Comparison of ENCODE assay signal across 17 cellular contexts in the genomic region with DNA sequence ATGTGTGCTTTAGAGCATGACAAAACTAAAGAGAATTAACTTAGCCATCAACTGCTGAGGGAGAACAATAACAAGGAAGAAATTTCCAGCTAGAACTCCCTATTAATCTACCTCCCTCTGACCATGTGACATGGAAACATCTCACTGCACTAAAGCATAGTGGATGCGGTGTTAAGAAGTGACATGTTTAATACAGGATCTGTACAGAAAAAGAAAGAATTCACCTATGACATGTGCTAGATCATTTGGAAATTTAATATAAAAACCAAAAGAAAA.
DNase-seq lines count a peak whose midpoint lies in the region; ATAC-seq, FAIRE-seq and TF ChIP-seq lines count a peak whose summit lies in the region.
"Had no signal": no experiment of that assay in that cellular context is flagged by ENCODE, and none has a peak within 500 bp of the region (broad histone marks: within the 10 kb centered on the region; RNA-seq: fewer than 3 reads in every experiment).

No MANE protein-coding gene starts in this region.

- H3K27me3 Mint-ChIP-seq in astrocyte (ENCODE audit: low read depth, unreplicated experiment), result no peaks in the 10 kb centered on the region

- peak overlapping the region; percentile 37; the same call in 1 of the 2 replicates for H3K27ac ChIP-seq in BLaER1
- H3K27ac ChIP-seq in astrocyte (ENCODE audit: low read depth, low read length), result no peak overlapping the region
- no peak overlapping the region for H3K27ac ChIP-seq in neural cell (ENCODE audit: low read length)

- H3K4me1 ChIP-seq in BLaER1 (peaks cover 32% of the 10 kb centered on the region), astrocyte (ENCODE audit: insufficient read depth, low read length) (no peaks in the 10 kb centered on the region)

- TF ChIP-seq RAD21 in neural cell (conservative IDR thresholded peaks at IDR 0.05), result no peak

- no peak for TF ChIP-seq EP300 in neural cell (conservative IDR thresholded peaks at IDR 0.05; ENCODE audit: poor library complexity, severe bottlenecking)

- H3K4me3 Mint-ChIP-seq in astrocyte (ENCODE audit: unreplicated experiment), result no peak overlapping the region
- H3K4me3 Mint-ChIP-seq: CD14-positive monocyte had no signal

- TF ChIP-seq CTCF in astrocyte (IDR thresholded peaks at IDR 0.05; ENCODE audit: insufficient read depth, low read depth, low read length) (no peak), neural cell (IDR thresholded peaks at IDR 0.05; ENCODE audit: poor library complexity, severe bottlenecking) (no peak)

- peaks cover 7% of the 10 kb centered on the region for H3F3A ChIP-seq in neural cell (ENCODE audit: insufficient read depth, low read length, poor library complexity, severe bottlenecking)

- no peak overlapping the region for H3K4me3 ChIP-seq in BLaER1
- no peak overlapping the region for H3K4me3 ChIP-seq in astrocyte (ENCODE audit: insufficient read depth, low read depth, low read length)
- peak overlapping the region; percentile 6 for H3K4me3 ChIP-seq in neural cell (ENCODE audit: low read length)
- H3K4me3 ChIP-seq: K562 had no signal

- peak overlapping the region; percentile 78 for H3K4me2 ChIP-seq in BLaER1
- peak overlapping the region; percentile 51 for H3K4me2 ChIP-seq in astrocyte (ENCODE audit: low read length)
- H3K4me2 ChIP-seq in neural cell (ENCODE audit: low read length), result no peak overlapping the region

- no peaks in the 10 kb centered on the region for H3K79me2 ChIP-seq in astrocyte (ENCODE audit: insufficient read depth, low read length)
- no peaks in the 10 kb centered on the region for H3K79me2 ChIP-seq in neural cell (replicated peaks; ENCODE audit: insufficient read depth, low read length)

- H3K27ac Mint-ChIP-seq in astrocyte (ENCODE audit: unreplicated experiment), result no peak overlapping the region
- H3K27ac Mint-ChIP-seq: CD14-positive monocyte had no signal

- peaks cover 4% of the 10 kb centered on the region for H3K4me1 Mint-ChIP-seq in astrocyte (ENCODE audit: low read depth, unreplicated experiment)
- H3K4me1 Mint-ChIP-seq: CD14-positive monocyte had no signal

- H3K9me3 Mint-ChIP-seq in astrocyte (ENCODE audit: unreplicated experiment), result peaks cover 3% of the 10 kb centered on the region

- no peaks in the 10 kb centered on the region for H3K9me2 ChIP-seq in neural cell (ENCODE audit: insufficient read depth, low read length)

- H3K9ac ChIP-seq in BLaER1, result 0 out of 2 replicates have a peak overlapping the region, but pooled peaks have one; percentile 12
- H3K9ac ChIP-seq in astrocyte (ENCODE audit: low read length), result no peak overlapping the region
- H3K9ac ChIP-seq in neural cell (ENCODE audit: low read length), result no peak overlapping the region

- H3K36me3 ChIP-seq in BLaER1, result no peaks in the 10 kb centered on the region
- no peaks in the 10 kb centered on the region for H3K36me3 ChIP-seq in astrocyte (ENCODE audit: insufficient read depth, low read length)
- no peaks in the 10 kb centered on the region for H3K36me3 ChIP-seq in neural cell (ENCODE audit: insufficient read depth, low read length)

- H3K36me3 Mint-ChIP-seq in astrocyte (ENCODE audit: low read depth, unreplicated experiment), result no peaks in the 10 kb centered on the region
- H3K36me3 Mint-ChIP-seq: CD14-positive monocyte had no signal

- FAIRE-seq in astrocyte (lab: Jason Lieb, UNC), result no peak
- FAIRE-seq: GM12891, K562 had no signal

- H3K9me3 ChIP-seq in BLaER1 (peaks cover 8% of the 10 kb centered on the region), astrocyte (ENCODE audit: insufficient read depth, low read depth, low read length) (no peaks in the 10 kb centered on the region), neural cell (ENCODE audit: low read length) (no peaks in the 10 kb centered on the region)

- no peaks in the 10 kb centered on the region for H3K27me3 ChIP-seq in BLaER1
- H3K27me3 ChIP-seq in astrocyte (ENCODE audit: insufficient read depth, low read length), result no peaks in the 10 kb centered on the region
- H3K27me3 ChIP-seq in neural cell (ENCODE audit: insufficient read depth, low read depth, low read length), result no peaks in the 10 kb centered on the region

- H4K20me1 ChIP-seq in BLaER1, result no peaks in the 10 kb centered on the region
- no peaks in the 10 kb centered on the region for H4K20me1 ChIP-seq in astrocyte (ENCODE audit: insufficient read depth, low read length)
- H4K20me1 ChIP-seq in neural cell (ENCODE audit: insufficient read depth), result no peaks in the 10 kb centered on the region

- DNase-seq in astrocyte (ENCODE audit: low read depth) (no peak), MV-4-11 (lab: John Stamatoyannopoulos, UW) (no peak)
- DNase-seq: GOT3, NCI-H1048, NCI-H1694, NCI-H2107, NCI-H446 treated with DMSO at 0.1 percent for 48 hours, NCI-H774 had no signal

- H2AFZ ChIP-seq in astrocyte (ENCODE audit: low read depth, low read length) (peak overlapping the region; percentile 9), neural cell (ENCODE audit: low read depth, low read length) (no peak overlapping the region)

- ATAC-seq in HG02798 (IDR thresholded peaks at IDR 0.05; ENCODE audit: poor library complexity, unreplicated experiment), result peak; percentile 4
- ATAC-seq in HG03097 (IDR thresholded peaks at IDR 0.05; ENCODE audit: low FRiP score, unreplicated experiment), result no peak
- ATAC-seq in GM18907 (IDR thresholded peaks at IDR 0.05; ENCODE audit: unreplicated experiment), result no peak
- ATAC-seq in GM21717 (IDR thresholded peaks at IDR 0.05; ENCODE audit: unreplicated experiment), result no peak
- ATAC-seq: K562 had no signal

TF ChIP-seq in neural cell, 6 proteins besides CTCF, POLR2A, EP300 and RAD21:
- TF ChIP-seq, protein P1, sequence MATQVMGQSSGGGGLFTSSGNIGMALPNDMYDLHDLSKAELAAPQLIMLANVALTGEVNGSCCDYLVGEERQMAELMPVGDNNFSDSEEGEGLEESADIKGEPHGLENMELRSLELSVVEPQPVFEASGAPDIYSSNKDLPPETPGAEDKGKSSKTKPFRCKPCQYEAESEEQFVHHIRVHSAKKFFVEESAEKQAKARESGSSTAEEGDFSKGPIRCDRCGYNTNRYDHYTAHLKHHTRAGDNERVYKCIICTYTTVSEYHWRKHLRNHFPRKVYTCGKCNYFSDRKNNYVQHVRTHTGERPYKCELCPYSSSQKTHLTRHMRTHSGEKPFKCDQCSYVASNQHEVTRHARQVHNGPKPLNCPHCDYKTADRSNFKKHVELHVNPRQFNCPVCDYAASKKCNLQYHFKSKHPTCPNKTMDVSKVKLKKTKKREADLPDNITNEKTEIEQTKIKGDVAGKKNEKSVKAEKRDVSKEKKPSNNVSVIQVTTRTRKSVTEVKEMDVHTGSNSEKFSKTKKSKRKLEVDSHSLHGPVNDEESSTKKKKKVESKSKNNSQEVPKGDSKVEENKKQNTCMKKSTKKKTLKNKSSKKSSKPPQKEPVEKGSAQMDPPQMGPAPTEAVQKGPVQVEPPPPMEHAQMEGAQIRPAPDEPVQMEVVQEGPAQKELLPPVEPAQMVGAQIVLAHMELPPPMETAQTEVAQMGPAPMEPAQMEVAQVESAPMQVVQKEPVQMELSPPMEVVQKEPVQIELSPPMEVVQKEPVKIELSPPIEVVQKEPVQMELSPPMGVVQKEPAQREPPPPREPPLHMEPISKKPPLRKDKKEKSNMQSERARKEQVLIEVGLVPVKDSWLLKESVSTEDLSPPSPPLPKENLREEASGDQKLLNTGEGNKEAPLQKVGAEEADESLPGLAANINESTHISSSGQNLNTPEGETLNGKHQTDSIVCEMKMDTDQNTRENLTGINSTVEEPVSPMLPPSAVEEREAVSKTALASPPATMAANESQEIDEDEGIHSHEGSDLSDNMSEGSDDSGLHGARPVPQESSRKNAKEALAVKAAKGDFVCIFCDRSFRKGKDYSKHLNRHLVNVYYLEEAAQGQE (IDR thresholded peaks at IDR 0.05; ENCODE audit: borderline replicate concordance), result no peak
- TF ChIP-seq SMC3 (conservative IDR thresholded peaks at IDR 0.05; ENCODE audit: poor library complexity) (no peak), EZH2 (IDR thresholded peaks at IDR 0.05; ENCODE audit: borderline replicate concordance, insufficient read depth, low read length, poor library complexity, severe bottlenecking) (no peak), MXI1 (conservative IDR thresholded peaks at IDR 0.05; ENCODE audit: poor library complexity, severe bottlenecking) (no peak), POLR2AphosphoS5 (IDR thresholded peaks at IDR 0.05) (no peak), TAF1 (IDR thresholded peaks at IDR 0.05; ENCODE audit: low read depth) (no peak)
